24 cellular contexts compared by ENCODE assay signal in the genomic region with DNA sequence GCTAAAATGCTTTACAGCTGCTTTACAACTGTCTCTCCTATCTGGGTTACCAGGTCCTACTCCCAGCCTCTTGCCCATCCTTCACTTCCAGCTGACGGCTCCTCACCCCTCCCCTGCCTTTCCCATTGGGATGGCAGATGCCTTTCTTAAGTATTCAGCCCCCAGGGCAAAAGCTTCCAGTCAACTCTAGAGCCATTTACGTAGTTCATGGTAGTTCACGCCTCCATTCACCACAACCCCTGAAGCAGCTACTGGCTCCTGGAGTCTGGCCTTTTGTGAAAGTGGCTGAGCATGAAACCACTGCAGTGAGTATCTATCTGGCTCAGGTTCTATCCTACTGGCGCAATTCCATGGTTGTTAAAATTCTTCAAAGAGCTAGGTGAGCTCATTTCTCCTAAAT. TPM values are rescaled to one million over a fixed set of nuclear protein-coding genes. Genes with fewer than 3 reads are reported as not detected.
A peak's percentile ranks its signal among the peaks of the same experiment; 100 is the strongest.
DNase-seq lines count a peak whose midpoint lies in the region; ATAC-seq and TF ChIP-seq lines count a peak whose summit lies in the region.
"Had no signal": no experiment of that assay in that cellular context is flagged by ENCODE, and none has a peak within 500 bp of the region (broad histone marks: within the 10 kb centered on the region; RNA-seq: fewer than 3 reads in every experiment).

No MANE protein-coding gene starts in this region.

- H3K4ac ChIP-seq in trophoblast cell (ENCODE audit: low read depth, low read length) = no peak overlapping the region

- H3K14ac ChIP-seq in trophoblast cell (ENCODE audit: low read length) = no peak overlapping the region

- H3K36me3 ChIP-seq in trophoblast cell (ENCODE audit: control insufficient read depth in 1 of 2, insufficient read depth in 2 of 2, low read length in 2 of 2) = no peaks in the 10 kb centered on the region
- no peaks in the 10 kb centered on the region for H3K36me3 ChIP-seq in right lobe of liver
- H3K36me3 ChIP-seq: brain microvascular endothelial cell, gastroesophageal sphincter, sigmoid colon, upper lobe of right lung, WERI-Rb-1 had no signal

- H4K8ac ChIP-seq in trophoblast cell (ENCODE audit: low read depth, low read length) = no peak overlapping the region

- H2BK5ac ChIP-seq in trophoblast cell (ENCODE audit: low read depth, low read length, poor library complexity) = no peak overlapping the region

- no peaks in the 10 kb centered on the region for H3K79me2 ChIP-seq in trophoblast cell (ENCODE audit: control insufficient read depth, insufficient read depth, low read length, poor library complexity)

- peak; percentile 30 for DNase-seq in NCI-H2196 (lab: John Stamatoyannopoulos, UW; ENCODE audit: unreplicated experiment)
- DNase-seq in NCI-H2196 treated with DMSO at 0.1 percent for 48 hours (lab: John Stamatoyannopoulos, UW; ENCODE audit: unreplicated experiment) = no peak
- peak; percentile 100 for DNase-seq in RPMI7951 (ENCODE audit: low read depth)
- DNase-seq in epithelial cell of prostate (ENCODE audit: low read depth, low spot score) = peak; percentile 76
- DNase-seq in trophoblast cell = peak; percentile 28 to 43
- DNase-seq in activated naive CD4-positive, alpha-beta T cell (lab: John Stamatoyannopoulos, UW) = no peak
- DNase-seq in right lobe of liver = no peak
- DNase-seq: activated CD4-positive, alpha-beta memory T cell treated with anti-CD3 and anti-CD28 coated beads, Interleukin-2, amount 10 ng/mL, durations not matched to agents 7 days and 5 days; activated T-cell treated with anti-CD3 and anti-CD28 coated beads, Interleukin-2, amount 50 U/mL, for 1 hour; brain microvascular endothelial cell; DMS153; GOT3; KBM-7; NCI-H2227 treated with DMSO at 0.1 percent for 48 hours; occipital lobe; sigmoid colon; stimulated activated naive CD8-positive, alpha-beta T cell treated with anti-CD3 and anti-CD28 coated beads, Interleukin-15, Interleukin-2, amounts not matched to agents 100 U/mL and 50 U/mL, for 24 hours; T-cell; upper lobe of right lung; WERI-Rb-1 had no signal

- H3K23ac ChIP-seq in trophoblast cell (ENCODE audit: low read length) = no peak overlapping the region

- H2BK12ac ChIP-seq in trophoblast cell (ENCODE audit: low read length) = no peak overlapping the region

- H2AFZ ChIP-seq in trophoblast cell (ENCODE audit: insufficient read depth, low read length, poor library complexity) = no peak overlapping the region

- H3K9ac ChIP-seq in trophoblast cell (ENCODE audit: low read length) = no peak overlapping the region

- H3K27ac ChIP-seq in epithelial cell of prostate (no peak overlapping the region), trophoblast cell (ENCODE audit: low read depth, low read length) (no peak overlapping the region), right lobe of liver (no peak overlapping the region)
- H3K27ac ChIP-seq: brain microvascular endothelial cell, C4-2B, gastroesophageal sphincter, sigmoid colon, upper lobe of right lung, WERI-Rb-1 had no signal

- no peak overlapping the region for H4K91ac ChIP-seq in trophoblast cell (ENCODE audit: low read depth, low read length)

- no peak overlapping the region for H3K4me2 ChIP-seq in trophoblast cell (ENCODE audit: low read length)

- peaks cover 3% of the 10 kb centered on the region for H3K79me1 ChIP-seq in trophoblast cell (ENCODE audit: low read length)

- no peak overlapping the region for H2AK5ac ChIP-seq in trophoblast cell (ENCODE audit: low read length)

- no peak for TF ChIP-seq CTCF in right lobe of liver (IDR thresholded peaks at IDR 0.05)

- H3K27me3 ChIP-seq in trophoblast cell (ENCODE audit: insufficient read depth, low read length) (no peaks in the 10 kb centered on the region), right lobe of liver (no peaks in the 10 kb centered on the region)
- H3K27me3 ChIP-seq: brain microvascular endothelial cell, gastroesophageal sphincter, sigmoid colon, upper lobe of right lung had no signal

- no peak overlapping the region for H3K4me3 ChIP-seq in trophoblast cell (ENCODE audit: low read depth, low read length)
- no peak overlapping the region for H3K4me3 ChIP-seq in right lobe of liver
- H3K4me3 ChIP-seq: gastroesophageal sphincter, sigmoid colon, upper lobe of right lung had no signal

- no peak overlapping the region for H3K18ac ChIP-seq in trophoblast cell (ENCODE audit: low read length)

- intact Hi-C loops in right lobe of liver (cut with DNase I) = no loop called here

- WGBS in trophoblast cell (ENCODE audit: extremely low coverage, insufficient coverage, insufficient read length) = no CpG with 5 or more reads among the region's 4 CpGs
- WGBS in right lobe of liver (ENCODE audit: insufficient coverage, low coverage, low lambda C conversion rate, missing lambda C conversion rate) = 64% methylated on average over 3 of the region's 4 CpGs

- H3K9me3 ChIP-seq in trophoblast cell (ENCODE audit: insufficient read depth, low read depth, low read length) = no peaks in the 10 kb centered on the region
- H3K9me3 ChIP-seq in right lobe of liver = no peaks in the 10 kb centered on the region
- H3K9me3 ChIP-seq: gastroesophageal sphincter, sigmoid colon, upper lobe of right lung had no signal

- no peak for TF ChIP-seq POLR2A in right lobe of liver (IDR thresholded peaks at IDR 0.05)

- H4K12ac ChIP-seq in trophoblast cell (ENCODE audit: low read depth, low read length) = no peak overlapping the region

- H3K4me1 ChIP-seq in trophoblast cell (ENCODE audit: control insufficient read depth in 1 of 2, insufficient read depth in 2 of 2, low read length in 2 of 2) (peaks cover 14 to 26% of the 10 kb centered on the region in 2 experiments), right lobe of liver (no peaks in the 10 kb centered on the region)
- H3K4me1 ChIP-seq: gastroesophageal sphincter had no signal

- ATAC-seq in GM18870 (IDR thresholded peaks at IDR 0.05; ENCODE audit: unreplicated experiment) = no peak
- no peak for ATAC-seq in right lobe of liver
- ATAC-seq: gastroesophageal sphincter; Right ventricle myocardium inferior; stimulated activated naive CD8-positive, alpha-beta T cell treated with anti-CD3 and anti-CD28 coated beads, Interleukin-15, Interleukin-2, amounts not matched to agents 100 U/mL and 50 U/mL, for 24 hours; T-cell; upper lobe of right lung had no signal

- H2BK120ac ChIP-seq in trophoblast cell (ENCODE audit: insufficient read depth, low read length, poor library complexity) = no peak overlapping the region

RNA-seq across cellular contexts. Expression of a gene that starts 17.1 kb away (rescaled TPM):
- total RNA-seq in RPMI7951 (2014; rRNA removed; shearing (Covaris generic)) = 3.0 and 7.2 TPM in 2 replicates
- 1.4 and 1.9 TPM in 2 replicates for polyA plus RNA-seq in trophoblast cell (2013)
- total RNA-seq in right lobe of liver = 10 to 100 TPM in 3 of 6 experiments, 1 to 10 TPM in 3; 5.8 to 17.1 (median 10.4) TPM
- total RNA-seq: activated CD4-positive, alpha-beta memory T cell treated with anti-CD3 and anti-CD28 coated beads, Interleukin-2, amount 10 ng/mL, durations not matched to agents 7 days and 5 days had no signal

Comparison
In these comparisons a context has a peak if more than half of its experiments do, and no peak if none do; other contexts are left out.
1. DNase-seq: peak in NCI-H2196 (single experiment), RPMI7951 (single experiment), epithelial cell of prostate (single experiment) and trophoblast cell (2 of 2); none in NCI-H2196 treated with DMSO at 0.1 percent for 48 hours (single experiment), activated naive CD4-positive, alpha-beta T cell (0 of 4) and right lobe of liver (0 of 3).